27 cellular contexts compared by ENCODE assay signal in the genomic region with DNA sequence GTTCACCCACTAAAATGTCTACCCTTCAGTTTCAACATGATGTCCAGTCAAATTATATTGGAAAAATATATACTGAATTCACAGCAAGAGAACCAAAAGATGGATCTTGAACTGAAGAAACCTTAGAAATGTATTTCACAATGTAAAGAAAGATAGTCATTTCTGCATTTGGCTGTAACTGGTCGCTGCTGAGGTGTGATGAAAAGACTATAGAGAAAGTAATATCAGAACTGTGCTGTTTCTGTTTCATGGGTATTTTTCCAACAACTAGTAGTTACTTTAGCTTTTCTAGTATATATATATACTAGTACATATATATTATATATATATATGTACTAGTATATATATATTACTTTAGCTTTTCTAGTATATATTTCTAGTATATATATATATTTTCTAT.
"Had no signal": no experiment of that assay in that cellular context is flagged by ENCODE, and none has a peak within 500 bp of the region (broad histone marks: within the 10 kb centered on the region; RNA-seq: fewer than 3 reads in every experiment).

No MANE protein-coding gene starts in this region.

- H3K4me3 Mint-ChIP-seq: immature natural killer cell; naive thymus-derived CD8-positive, alpha-beta T cell; nephron progenitor cell; stimulated activated memory B cell treated with anti-CD40 and anti-IgM and Interleukin-4, amounts not matched to agents 10 μg/mL and 1 μg/mL and 100 μg/mL, for 72 hours; stimulated activated naive CD8-positive, alpha-beta T cell treated with anti-CD3 and anti-CD28 coated beads, Interleukin-15, amount 100 ng/mL, for 72 hours; type B pancreatic cell had no signal

- H3K36me3 ChIP-seq: left lung, lower lobe of right lung, ovary, right atrium auricular region, right lobe of liver, tibial nerve, uterus had no signal

- DNase-seq: hypothalamus; immature natural killer cell; kidney; left colon; left lung; lower lobe of right lung; mammary epithelial cell; mesenchymal stem cell; naive thymus-derived CD8-positive, alpha-beta T cell; nephron progenitor cell; ovary; right lobe of liver; stimulated activated CD4-positive, alpha-beta T cell treated with anti-CD3 and anti-CD28 coated beads, Interleukin-1b, Interleukin-23, amount 100 ng/mL, for 48 hours; stimulated activated CD4-positive, alpha-beta T cell treated with anti-CD3 and anti-CD28 coated beads, Interleukin-2, amount 100 ng/mL, for 48 hours; stimulated activated CD4-positive, alpha-beta T cell treated with anti-CD3 and anti-CD28 coated beads, Interleukin-4, amount 100 ng/mL, for 4 hours; stimulated activated CD8-positive, alpha-beta memory T cell treated with anti-CD3 and anti-CD28 coated beads, Interleukin-4, amount 100 ng/mL, for 48 hours; stimulated activated naive CD4-positive, alpha-beta T cell treated with Interleukin-2 at 50 U/mL for 16 hours; stimulated activated naive CD8-positive, alpha-beta T cell treated with anti-CD3 and anti-CD28 coated beads, Interleukin-15, amount 100 ng/mL, for 72 hours; substantia nigra; uterus had no signal

- H3K4me3 ChIP-seq: left lung, lower lobe of right lung, ovary, right atrium auricular region, right lobe of liver, smooth muscle cell, tibial nerve, uterus had no signal

- H3K4me1 ChIP-seq: left lung, lower lobe of right lung, right atrium auricular region, right lobe of liver, tibial nerve, uterus had no signal

- H3K27ac Mint-ChIP-seq: immature natural killer cell; naive thymus-derived CD8-positive, alpha-beta T cell; progenitor cell of endocrine pancreas; stimulated activated memory B cell treated with anti-CD40 and anti-IgM and Interleukin-4, amounts not matched to agents 10 μg/mL and 1 μg/mL and 100 μg/mL, for 72 hours; stimulated activated naive CD8-positive, alpha-beta T cell treated with anti-CD3 and anti-CD28 coated beads, Interleukin-15, amount 100 ng/mL, for 72 hours; type B pancreatic cell had no signal

- H3K9me3 ChIP-seq: left lung, lower lobe of right lung, ovary, right atrium auricular region, right lobe of liver, tibial nerve, uterus had no signal

- H3K4me1 Mint-ChIP-seq: immature natural killer cell; naive thymus-derived CD8-positive, alpha-beta T cell; nephron progenitor cell; stimulated activated memory B cell treated with anti-CD40 and anti-IgM and Interleukin-4, amounts not matched to agents 10 μg/mL and 1 μg/mL and 100 μg/mL, for 72 hours; stimulated activated naive CD8-positive, alpha-beta T cell treated with anti-CD3 and anti-CD28 coated beads, Interleukin-15, amount 100 ng/mL, for 72 hours had no signal

- H3K27me3 Mint-ChIP-seq: progenitor cell of endocrine pancreas; stimulated activated memory B cell treated with anti-CD40 and anti-IgM and Interleukin-4, amounts not matched to agents 10 μg/mL and 1 μg/mL and 100 μg/mL, for 72 hours; stimulated activated naive CD8-positive, alpha-beta T cell treated with anti-CD3 and anti-CD28 coated beads, Interleukin-15, amount 100 ng/mL, for 72 hours; type B pancreatic cell had no signal

- H3K4me2 ChIP-seq: smooth muscle cell had no signal

- H3K27ac ChIP-seq: left lung, lower lobe of right lung, ovary, right atrium auricular region, right lobe of liver, tibial nerve, uterus had no signal

- H3K36me3 Mint-ChIP-seq: immature natural killer cell; naive thymus-derived CD8-positive, alpha-beta T cell; stimulated activated memory B cell treated with anti-CD40 and anti-IgM and Interleukin-4, amounts not matched to agents 10 μg/mL and 1 μg/mL and 100 μg/mL, for 72 hours; type B pancreatic cell had no signal

- H3K27me3 ChIP-seq: left lung, ovary, right atrium auricular region, right lobe of liver, tibial nerve, uterus had no signal

- ATAC-seq: left colon; left lung; lower lobe of right lung; naive thymus-derived CD8-positive, alpha-beta T cell; right lobe of liver; stimulated activated memory B cell treated with anti-CD40 and anti-IgM and Interleukin-4, amounts not matched to agents 10 μg/mL and 1 μg/mL and 100 μg/mL, for 72 hours; stimulated activated naive CD8-positive, alpha-beta T cell treated with anti-CD3 and anti-CD28 coated beads, Interleukin-15, amount 100 ng/mL, for 72 hours had no signal

- H3K9me3 Mint-ChIP-seq: nephron progenitor cell; stimulated activated memory B cell treated with anti-CD40 and anti-IgM and Interleukin-4, amounts not matched to agents 10 μg/mL and 1 μg/mL and 100 μg/mL, for 72 hours; type B pancreatic cell had no signal

- FAIRE-seq: islet of Langerhans, kidney had no signal
